ENCODE assay signal across 15 cellular contexts in the genomic region with DNA sequence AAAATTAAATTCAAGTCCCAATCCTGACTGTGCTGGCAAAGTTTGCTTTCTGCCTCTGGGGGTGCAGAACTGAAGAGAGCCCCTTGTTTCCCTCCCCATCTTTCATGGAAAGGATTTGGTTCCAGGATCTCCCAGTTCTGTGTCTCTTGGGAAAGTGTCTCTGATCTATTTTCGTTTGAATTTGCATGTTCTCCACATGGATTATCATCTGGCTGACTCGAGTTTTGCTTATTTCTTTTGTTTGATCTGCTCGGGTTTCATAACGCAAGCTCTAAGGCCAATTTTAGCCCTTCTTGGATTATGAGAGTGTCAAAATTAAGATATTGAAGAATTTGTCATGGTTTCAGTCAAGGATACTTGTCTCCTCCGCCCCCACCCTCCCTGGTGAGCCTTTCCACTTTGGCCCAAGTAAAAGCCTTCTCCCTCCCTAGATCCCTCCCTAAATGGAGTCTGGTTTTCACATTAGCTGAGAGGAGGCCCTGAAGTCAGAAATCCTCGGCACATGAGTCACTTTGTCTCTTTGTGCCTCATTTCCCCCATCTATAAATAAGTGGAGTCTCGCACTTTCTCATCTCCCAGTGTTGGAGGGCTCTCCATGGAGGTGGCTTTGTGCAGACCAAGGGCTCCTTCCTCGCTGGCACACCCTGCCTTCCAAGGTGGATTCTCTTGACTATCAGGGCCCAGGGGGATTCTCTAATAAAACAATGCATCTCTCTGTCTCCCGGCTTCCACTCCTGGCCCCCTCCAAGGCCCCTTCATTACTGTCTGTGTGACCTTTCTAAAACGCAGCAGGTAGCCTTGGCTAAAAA. TPM values are rescaled to one million over a fixed set of nuclear protein-coding genes. Genes with fewer than 3 reads are reported as not detected.
DNase-seq lines count a peak whose midpoint lies in the region; ATAC-seq, FAIRE-seq and TF ChIP-seq lines count a peak whose summit lies in the region.
"Had no signal": no experiment of that assay in that cellular context is flagged by ENCODE, and none has a peak within 500 bp of the region (broad histone marks: within the 10 kb centered on the region; RNA-seq: fewer than 3 reads in every experiment).

No MANE protein-coding gene starts in this region.

- H3K4me3 ChIP-seq in SK-N-SH (ENCODE audit: low read depth in 2 of 2, low read length in 1 of 2) = no peak overlapping the region
- H3K4me3 ChIP-seq in skeletal muscle tissue (ENCODE audit: low read length in 3 of 3) = peak overlapping the region in 1 of 3 donors; percentile 12
- H3K4me3 ChIP-seq: lung, stomach had no signal

- POLR2A ChIA-PET in SK-N-SH (lab: Yijun Ruan, JAX) = no interaction called here

- WGBS in SK-N-SH (ENCODE audit: low lambda C conversion rate) = 66% methylated on average over 10 of the region's 10 CpGs

- TF ChIP-seq CTCF in SK-N-SH (IDR thresholded peaks at IDR 0.05) (no peak), foreskin keratinocyte (conservative IDR thresholded peaks at IDR 0.05) (no peak)

- ATAC-seq in foreskin keratinocyte = peak; percentile 39

- TF ChIP-seq POLR2A in GM12891 (IDR thresholded peaks at IDR 0.05; ENCODE audit: low read depth, low read length) = no peak

- H2AFZ ChIP-seq in SK-N-SH (ENCODE audit: low read depth) = peak overlapping the region; percentile 64

- DNase-seq in GM12891 (ENCODE audit: insufficient read length, low spot score) = no peak
- no peak for DNase-seq in SK-N-SH
- no peak for DNase-seq in foreskin keratinocyte
- no peak for DNase-seq in NCI-H82 (lab: John Stamatoyannopoulos, UW)
- no peak for DNase-seq in activated gamma-delta T cell (lab: John Stamatoyannopoulos, UW)
- DNase-seq in cerebellum (ENCODE audit: low spot score) = no peak
- DNase-seq: cerebellar nuclear complex, COR-L47, H7, small intestine, stomach, SW 1271 had no signal

- H3F3A ChIP-seq in SK-N-SH (replicated peaks; ENCODE audit: insufficient read depth) = no peaks in the 10 kb centered on the region

- H3K27me3 ChIP-seq in SK-N-SH (ENCODE audit: insufficient read depth) = no peaks in the 10 kb centered on the region
- H3K27me3 ChIP-seq in foreskin keratinocyte = no peaks in the 10 kb centered on the region
- H3K27me3 ChIP-seq in skeletal muscle tissue (ENCODE audit: control insufficient read depth in 3 of 3, insufficient read depth in 3 of 3, low read length in 3 of 3) = no peaks in the 10 kb centered on the region
- H3K27me3 ChIP-seq: stomach had no signal

- H3K9ac ChIP-seq in SK-N-SH = no peak overlapping the region
- no peak overlapping the region for H3K9ac ChIP-seq in skeletal muscle tissue (ENCODE audit: low read depth in 1 of 3, low read length in 3 of 3)

- H3K36me3 ChIP-seq in SK-N-SH (replicated peaks in 1 of 2; ENCODE audit: control insufficient read depth in 1 of 2, insufficient read depth in 2 of 2, low read length in 1 of 2) (no peaks in the 10 kb centered on the region), skeletal muscle tissue (ENCODE audit: control insufficient read depth in 3 of 3, insufficient read depth in 3 of 3, low read length in 3 of 3) (peaks cover 0 to 3% (median 0%) of the 10 kb centered on the region in 3 donors)
- H3K36me3 ChIP-seq: stomach had no signal

- H3K79me2 ChIP-seq in SK-N-SH (ENCODE audit: insufficient read depth) = no peaks in the 10 kb centered on the region

- no peaks in the 10 kb centered on the region for H4K20me1 ChIP-seq in SK-N-SH (ENCODE audit: insufficient read depth)

- peaks cover 0 to 11% of the 10 kb centered on the region in 2 experiments; a peak in 2 of 4 replicates for H3K4me1 ChIP-seq in SK-N-SH (ENCODE audit: control insufficient read depth in 1 of 2, insufficient read depth in 2 of 2, low read depth in 1 of 2, low read length in 1 of 2)
- peaks cover 15% of the 10 kb centered on the region for H3K4me1 ChIP-seq in foreskin keratinocyte
- H3K4me1 ChIP-seq in skeletal muscle tissue (ENCODE audit: control insufficient read depth in 3 of 3, insufficient read depth in 3 of 3, low read length in 3 of 3) = peaks cover 39 to 51% (median 49%) of the 10 kb centered on the region in 3 donors

- H3K9me2 ChIP-seq in SK-N-SH = no peaks in the 10 kb centered on the region

- TF ChIP-seq RAD21 in SK-N-SH (IDR thresholded peaks at IDR 0.05; ENCODE audit: low read length) = no peak

- CTCF ChIA-PET in SK-N-SH (lab: Yijun Ruan, JAX) = interaction anchor here (0.9 to 1.3 kb wide), 3 partner anchors 38 to 271 kb away, joined by 3 to 4 read pairs (median 3); no protein-coding TSS in a partner anchor

- H3K4me2 ChIP-seq in SK-N-SH = peak overlapping the region; percentile 25; the same call in 1 of the 2 replicates

- TF ChIP-seq EP300 in SK-N-SH (IDR thresholded peaks at IDR 0.05; ENCODE audit: borderline replicate concordance in 1 of 2, low read depth in 1 of 2, low read length in 1 of 2) = no peak

- H3K9me3 ChIP-seq in SK-N-SH (no peaks in the 10 kb centered on the region), skeletal muscle tissue (ENCODE audit: control insufficient read depth in 3 of 3, low read length in 3 of 3) (no peaks in the 10 kb centered on the region)
- H3K9me3 ChIP-seq: stomach had no signal

- H3K27ac ChIP-seq in SK-N-SH (ENCODE audit: low read depth in 2 of 2, low read length in 1 of 2) = peak overlapping the region in 1 of 2 experiments; percentile 17; a peak in 2 of 4 replicates
- no peak overlapping the region for H3K27ac ChIP-seq in foreskin keratinocyte
- H3K27ac ChIP-seq in skeletal muscle tissue (ENCODE audit: low read depth, low read length) = peak overlapping the region; percentile 6
- H3K27ac ChIP-seq: stomach had no signal

- FAIRE-seq in GM12891 (lab: Jason Lieb, UNC) = peak; percentile 13
- FAIRE-seq: small intestine had no signal

TF ChIP-seq in GM12891, 5 proteins besides CTCF, POLR2A, EP300 and RAD21:
- TF ChIP-seq TAF1 (IDR thresholded peaks at IDR 0.05; ENCODE audit: low read depth, low read length) (no peak), PAX5 (IDR thresholded peaks at IDR 0.05; ENCODE audit: insufficient read depth, low read length, severe bottlenecking) (no peak), POU2F2 (IDR thresholded peaks at IDR 0.05; ENCODE audit: low read depth, low read length) (no peak), POLR2AphosphoS5 (IDR thresholded peaks at IDR 0.05; ENCODE audit: low read depth, low read length) (no peak), SPI1 (IDR thresholded peaks at IDR 0.05; ENCODE audit: low read depth, low read length) (no peak)

TF ChIP-seq in SK-N-SH, 30 proteins besides CTCF, POLR2A, EP300 and RAD21:
- TF ChIP-seq FOSL2 (IDR thresholded peaks at IDR 0.05; ENCODE audit: borderline replicate concordance, low read depth) (no peak; the same call in 1 of the 2 replicates), JUND (IDR thresholded peaks at IDR 0.05) (0 out of 2 replicates have a peak, but pooled peaks have one; percentile 4), TCF12 (IDR thresholded peaks at IDR 0.05) (no peak)

RNA-seq across cellular contexts. Expression of a gene that starts 17.3 kb away (rescaled TPM):
- 0.04 TPM for polyA plus RNA-seq in GM12891 (2012; ENCODE audit: low read depth, missing spikeins)
- polyA plus RNA-seq in SK-N-SH (2012; rRNA removed) (1.0 and 1.2 TPM in 2 replicates), foreskin keratinocyte (10.8 and 23.5 TPM in 2 replicates)
- polyA plus RNA-seq in SK-N-SH (2012; cell fraction: cytosol; rRNA removed) = 0.66 and 0.71 TPM in 2 replicates
- polyA plus RNA-seq in SK-N-SH (2012; cell fraction: nucleus; rRNA removed) = 1.2 and 1.4 TPM in 2 replicates
- total RNA-seq in foreskin keratinocyte (20.4 and 36.9 TPM in 2 replicates), skeletal muscle tissue (3.1 TPM), cerebellum (1.1 TPM)
- polyA plus RNA-seq: neural cell had no signal
